ENCODE assay signal across 1 cellular context in genomic region chr9:92534199-92535159, GRCh38.
TF ChIP-seq lines count a peak whose summit lies in the region.

No MANE protein-coding gene starts in this region.

TF ChIP-seq in HepG2, 621 proteins besides CTCF, POLR2A, EP300 and RAD21:
- TF ChIP-seq ZNF362 (CRISPR knock-in tag; IDR thresholded peaks at IDR 0.05; ENCODE audit: borderline replicate concordance) (no peak), KIAA2018 (CRISPR knock-in tag; IDR thresholded peaks at IDR 0.05; ENCODE audit: borderline replicate concordance) (no peak), TSC22D2 (CRISPR knock-in tag; IDR thresholded peaks at IDR 0.05; ENCODE audit: borderline replicate concordance) (no peak), ATAD3A (CRISPR knock-in tag; IDR thresholded peaks at IDR 0.05) (no peak), REPIN1 (CRISPR knock-in tag; IDR thresholded peaks at IDR 0.05; ENCODE audit: borderline replicate concordance, low read depth) (no peak), CREB3 (CRISPR knock-in tag; IDR thresholded peaks at IDR 0.05) (no peak), NFE2L1 (CRISPR knock-in tag; IDR thresholded peaks at IDR 0.05; ENCODE audit: borderline replicate concordance) (no peak), RBAK (CRISPR knock-in tag; IDR thresholded peaks at IDR 0.05) (no peak), NFYB (CRISPR knock-in tag; IDR thresholded peaks at IDR 0.05) (no peak), THRA (CRISPR knock-in tag; IDR thresholded peaks at IDR 0.05; ENCODE audit: borderline replicate concordance) (no peak), ZNF790 (CRISPR knock-in tag; IDR thresholded peaks at IDR 0.05; ENCODE audit: borderline replicate concordance) (no peak)
